Comparison of ENCODE assay signal across 25 cellular contexts in genomic region chr14:51644215-51644969, GRCh38. TPM values are rescaled to one million over a fixed set of nuclear protein-coding genes. Genes with fewer than 3 reads are reported as not detected.
DNase-seq lines count a peak whose midpoint lies in the region; ATAC-seq, FAIRE-seq and TF ChIP-seq lines count a peak whose summit lies in the region.
"Had no signal": no experiment of that assay in that cellular context is flagged by ENCODE, and none has a peak within 500 bp of the region (broad histone marks: within the 10 kb centered on the region; RNA-seq: fewer than 3 reads in every experiment).

No MANE protein-coding gene starts in this region.

- H4K20me1 ChIP-seq in HepG2 (ENCODE audit: insufficient read depth, low read length), result no peaks in the 10 kb centered on the region
- H4K20me1 ChIP-seq: BLaER1 had no signal

- DNase-seq in HepG2 (ENCODE audit: low spot score) (no peak), right lobe of liver (no peak), kidney tubule cell (ENCODE audit: low spot score) (peak; percentile 51), inferior parietal cortex (ENCODE audit: extremely low spot score) (no peak), GM12891 (ENCODE audit: insufficient read length, low spot score) (no peak), left colon (no peak)
- DNase-seq: activated CD4-positive, alpha-beta T cell treated with anti-CD3 and anti-CD28 coated beads for 4 hours; activated CD8-positive, alpha-beta memory T cell treated with anti-CD3 and anti-CD28 coated beads for 24 hours; activated gamma-delta T cell; activated T-cell treated with anti-CD3 and anti-CD28 coated beads, Interleukin-2, amount 50 U/mL, for 1 hour; brain microvascular endothelial cell; Caco-2; immature natural killer cell; MV-4-11; NCI-H1694; NCI-H526 treated with DMSO at 0.1 percent for 48 hours; RPMI8226; transverse colon had no signal

- H3K4me3 ChIP-seq in HepG2 (replicated peaks in 1 of 3; ENCODE audit: insufficient read depth in 1 of 3, low read depth in 2 of 3, low read length in 3 of 3), result no peak overlapping the region
- no peak overlapping the region for H3K4me3 ChIP-seq in right lobe of liver
- H3K4me3 ChIP-seq: BLaER1, prostate gland, transverse colon had no signal

- H3K27ac ChIP-seq in HepG2 (ENCODE audit: extremely low read length, insufficient read depth, low read length) (no peak overlapping the region), right lobe of liver (no peak overlapping the region)
- H3K27ac ChIP-seq: BLaER1, KMS-11, prostate gland, transverse colon had no signal

- H3K36me3 ChIP-seq in HepG2 (replicated peaks in 1 of 2; ENCODE audit: control insufficient read depth in 1 of 2, insufficient read depth in 2 of 2, low read length in 2 of 2) (no peaks in the 10 kb centered on the region), right lobe of liver (no peaks in the 10 kb centered on the region)
- H3K36me3 ChIP-seq: BLaER1, brain microvascular endothelial cell, prostate gland, transverse colon had no signal

- TF ChIP-seq RAD21 in HepG2 (CRISPR knock-in tag; IDR thresholded peaks at IDR 0.05), result no peak

- FAIRE-seq in HepG2 (lab: Jason Lieb, UNC), result no peak
- no peak for FAIRE-seq in GM12891 (lab: Jason Lieb, UNC)
- FAIRE-seq: A204.1, HTR-8/SVneo had no signal

- CTCF ChIA-PET in HepG2 (lab: Yijun Ruan, JAX; ENCODE audit: low intra/inter-chr PET ratio, low total read pairs), result no interaction called here

- TF ChIP-seq CTCF in HepG2 (CRISPR knock-in tag; IDR thresholded peaks at IDR 0.05) (no peak), right lobe of liver (IDR thresholded peaks at IDR 0.05) (no peak)

- intact Hi-C loops in HepG2 (cut with micrococcal nuclease; ENCODE audit: unreplicated experiment) (no loop called here), right lobe of liver (cut with DNase I) (no loop called here), left colon (cut with DNase I, micrococcal nuclease) (no loop called here)

- ATAC-seq in HepG2 (no peak), right lobe of liver (no peak), SK-N-SH treated with all-trans-retinoic acid at 6 μM for 48 hours (peak; percentile 22; the same call in 1 of the 3 replicates), GM19455 (IDR thresholded peaks at IDR 0.05; ENCODE audit: unreplicated experiment) (no peak), left colon (no peak)

- TF ChIP-seq EP300 in HepG2 (IDR thresholded peaks at IDR 0.05; ENCODE audit: low read depth in 2 of 2, low read length in 2 of 2) (no peak), HepG2 (CRISPR knock-in tag; IDR thresholded peaks at IDR 0.05; ENCODE audit: borderline replicate concordance) (no peak)

- TF ChIP-seq POLR2A in HepG2 (IDR thresholded peaks at IDR 0.05; ENCODE audit: insufficient read depth in 1 of 2, low read depth in 2 of 2, low read length in 2 of 2) (no peak), right lobe of liver (IDR thresholded peaks at IDR 0.05) (no peak), GM12891 (IDR thresholded peaks at IDR 0.05; ENCODE audit: low read depth, low read length) (no peak)

- 81% methylated on average over 5 of the region's 5 CpGs for WGBS in HepG2 (ENCODE audit: low lambda C conversion rate)
- 81% methylated on average over 5 of the region's 5 CpGs for WGBS in right lobe of liver (ENCODE audit: insufficient coverage, low coverage, low lambda C conversion rate, missing lambda C conversion rate)

- H3K9me3 ChIP-seq in HepG2 (ENCODE audit: low read length) (no peaks in the 10 kb centered on the region), right lobe of liver (no peaks in the 10 kb centered on the region)
- H3K9me3 ChIP-seq: BLaER1, Caco-2, prostate gland, transverse colon had no signal

- H3K4me1 ChIP-seq in HepG2 (ENCODE audit: insufficient read depth, low read length) (no peaks in the 10 kb centered on the region), right lobe of liver (no peaks in the 10 kb centered on the region)
- H3K4me1 ChIP-seq: BLaER1, prostate gland had no signal

- H2AFZ ChIP-seq in HepG2 (ENCODE audit: low read length), result no peak overlapping the region

- in situ Hi-C loops in HepG2 (cut with HindIII; ENCODE audit: extremely low pct_ligation_motif_present, low pct_unique_long_range_greater_than_20kb), result no loop called here

- no peaks in the 10 kb centered on the region for H3K79me2 ChIP-seq in HepG2 (ENCODE audit: insufficient read depth, low read length)

- H3K27me3 ChIP-seq in HepG2 (ENCODE audit: control insufficient read depth in 1 of 2, insufficient read depth in 2 of 2, low read length in 2 of 2) (no peaks in the 10 kb centered on the region), right lobe of liver (no peaks in the 10 kb centered on the region)
- H3K27me3 ChIP-seq: BLaER1, brain microvascular endothelial cell, transverse colon had no signal

- H3K4me2 ChIP-seq in HepG2 (ENCODE audit: low read depth, low read length), result no peak overlapping the region
- H3K4me2 ChIP-seq: BLaER1, KMS-11 had no signal

- BruUV-seq in HepG2 (replicated peaks; lab: Mats Ljungman, UMichigan), result no TSS peak

- no peak overlapping the region for H3K9ac ChIP-seq in HepG2 (ENCODE audit: insufficient read depth, low read depth, low read length)
- H3K9ac ChIP-seq: BLaER1, KMS-11 had no signal

- POLR2A ChIA-PET in HepG2 (lab: Yijun Ruan, JAX), result no interaction called here

TF ChIP-seq in HepG2, 621 proteins besides CTCF, POLR2A, EP300 and RAD21 (continues in another document):
- no peak for TF ChIP-seq HNF4G (IDR thresholded peaks at IDR 0.05; ENCODE audit: borderline replicate concordance, low read depth, low read length)
- no peak for TF ChIP-seq HNF4G (CRISPR knock-in tag; IDR thresholded peaks at IDR 0.05; ENCODE audit: borderline replicate concordance, low read depth)
- no peak for TF ChIP-seq ZNF619 (CRISPR knock-in tag; IDR thresholded peaks at IDR 0.05)
- TF ChIP-seq ZNF569 (CRISPR knock-in tag; IDR thresholded peaks at IDR 0.05; ENCODE audit: borderline replicate concordance), result no peak

TF ChIP-seq in SK-N-SH treated with all-trans-retinoic acid at 6 μM for 48 hours, 23 proteins besides CTCF, POLR2A, EP300 and RAD21 (continues in another document):
- TF ChIP-seq SNAI2 (CRISPR knock-in tag; IDR thresholded peaks at IDR 0.05) (no peak), ARNTL (CRISPR knock-in tag; IDR thresholded peaks at IDR 0.05; ENCODE audit: borderline replicate concordance, low read depth) (no peak), ZNF8 (CRISPR knock-in tag; IDR thresholded peaks at IDR 0.05) (no peak), ZC3H10 (CRISPR knock-in tag; IDR thresholded peaks at IDR 0.05) (no peak), PPARA (CRISPR knock-in tag; IDR thresholded peaks at IDR 0.05; ENCODE audit: borderline replicate concordance) (no peak)

TF ChIP-seq in GM12891, 5 proteins besides CTCF, POLR2A, EP300 and RAD21:
- TF ChIP-seq PAX5 (IDR thresholded peaks at IDR 0.05; ENCODE audit: insufficient read depth, low read length, severe bottlenecking), result no peak
- no peak for TF ChIP-seq POU2F2 (IDR thresholded peaks at IDR 0.05; ENCODE audit: low read depth, low read length)
- no peak for TF ChIP-seq POLR2AphosphoS5 (IDR thresholded peaks at IDR 0.05; ENCODE audit: low read depth, low read length)
- no peak for TF ChIP-seq SPI1 (IDR thresholded peaks at IDR 0.05; ENCODE audit: low read depth, low read length)
- no peak for TF ChIP-seq TAF1 (IDR thresholded peaks at IDR 0.05; ENCODE audit: low read depth, low read length)

RNA-seq across cellular contexts. Expression of gene FRMD6, which starts 7.3 kb away (rescaled TPM):
- 5.4 and 6.8 TPM in 2 replicates for total RNA-seq in HepG2 (2016; rRNA removed; fragmentation: Illumina TruSeq; extraction: Trizol)
- 2.0 TPM in 2 replicates for total RNA-seq in HepG2 (2016; cell fraction: cytosol; rRNA removed; fragmentation: Illumina TruSeq; extraction: Trizol; ENCODE audit: low read depth)
- total RNA-seq in HepG2 (2016; cell fraction: insoluble cytoplasmic fraction; rRNA removed; fragmentation: Illumina TruSeq; extraction: Trizol), result 5.7 and 5.8 TPM in 2 replicates
- total RNA-seq in HepG2 (2016; cell fraction: membrane; rRNA removed; fragmentation: Illumina TruSeq; extraction: Trizol), result 2.6 and 3.1 TPM in 2 replicates
- total RNA-seq in HepG2 (2016; cell fraction: nucleus; rRNA removed; fragmentation: Illumina TruSeq; extraction: Trizol), result 6.2 and 6.7 TPM in 2 replicates
- polyA plus RNA-seq in HepG2 (2011; rRNA removed), result 2.4 and 2.8 TPM in 2 replicates
- 2.1 and 3.8 TPM in 2 replicates for polyA plus RNA-seq in HepG2 (2011; cell fraction: cytosol; rRNA removed)
- 2.3 and 5.0 TPM in 2 replicates for polyA plus RNA-seq in HepG2 (2011; cell fraction: nucleus; rRNA removed)
- 1.7 and 1.9 TPM in 2 replicates for polyA plus RNA-seq in HepG2 (2012)
- 0.20 and 0.24 TPM in 2 replicates for polyA plus RNA-seq in HepG2 (2016; cell fraction: cytosol; fragmentation: Illumina TruSeq; extraction: Trizol; ENCODE audit: low read depth)
- 4.1 and 4.7 TPM in 2 replicates for polyA plus RNA-seq in HepG2 (2016; cell fraction: insoluble cytoplasmic fraction; fragmentation: Illumina TruSeq; extraction: Trizol; ENCODE audit: low read depth)
- polyA plus RNA-seq in HepG2 (2016; cell fraction: membrane; fragmentation: Illumina TruSeq; extraction: Trizol; ENCODE audit: low read depth), result 0.74 and 0.77 TPM in 2 replicates
- polyA plus RNA-seq in HepG2 (2016; cell fraction: nucleus; fragmentation: Illumina TruSeq; extraction: Trizol; ENCODE audit: insufficient read depth, low read depth), result 3.5 and 3.8 TPM in 2 replicates
- 8.0 and 25.7 TPM in 2 replicates for polyA minus RNA-seq in HepG2 (2011; rRNA and poly(A)+ RNA removed; ENCODE audit: low replicate concordance)
- polyA minus RNA-seq in HepG2 (2011; cell fraction: cytosol; rRNA and poly(A)+ RNA removed), result 3.9 and 4.9 TPM in 2 replicates
- 11.9 and 14.0 TPM in 2 replicates for polyA minus RNA-seq in HepG2 (2011; cell fraction: nucleus; rRNA and poly(A)+ RNA removed)
- total RNA-seq in right lobe of liver, result 10 to 100 TPM in 1 of 6 experiments, 1 to 10 TPM in 5; 4.2 to 23.7 (median 5.9) TPM
- 0.15 TPM for polyA plus RNA-seq in GM12891 (2012; ENCODE audit: low read depth, missing spikeins)
- 10 to 100 TPM in 1 of 2 donors, 1 to 10 TPM in 1; 4.2 to 12.1 TPM for total RNA-seq in left colon
